In genomic region chr12:26029741-26030033, GRCh38 we compare ENCODE assay signal across 11 cellular contexts.
"Had no signal": no experiment of that assay in that cellular context is flagged by ENCODE, and none has a peak within 500 bp of the region (broad histone marks: within the 10 kb centered on the region; RNA-seq: fewer than 3 reads in every experiment).

No MANE protein-coding gene starts in this region.

- H3K27ac Mint-ChIP-seq: activated naive CD8-positive, alpha-beta T cell treated with anti-CD3 and anti-CD28 coated beads for 36 hours; naive thymus-derived CD8-positive, alpha-beta T cell had no signal

- H3K4me1 Mint-ChIP-seq: activated naive CD8-positive, alpha-beta T cell treated with anti-CD3 and anti-CD28 coated beads for 36 hours; naive thymus-derived CD8-positive, alpha-beta T cell had no signal

- H3K4me3 Mint-ChIP-seq: activated naive CD8-positive, alpha-beta T cell treated with anti-CD3 and anti-CD28 coated beads for 36 hours; naive thymus-derived CD8-positive, alpha-beta T cell had no signal

- H3K36me3 Mint-ChIP-seq: activated naive CD8-positive, alpha-beta T cell treated with anti-CD3 and anti-CD28 coated beads for 36 hours; naive thymus-derived CD8-positive, alpha-beta T cell had no signal

- H3K4me3 ChIP-seq: prostate gland had no signal

- DNase-seq: activated CD4-positive, alpha-beta T cell treated with anti-CD3 and anti-CD28 coated beads, Interleukin-2, amount 50 U/mL, for 4 hours; activated gamma-delta T cell; activated naive CD8-positive, alpha-beta T cell treated with anti-CD3 and anti-CD28 coated beads for 36 hours; activated T-cell treated with anti-CD3 and anti-CD28 coated beads, Interleukin-2, amount 50 U/mL, for 48 hours; aorta; glutamatergic neuron; stimulated activated CD4-positive, alpha-beta T cell treated with anti-CD3 and anti-CD28 coated beads, Interleukin-12 subunit alpha, Interleukin-12 subunit beta, amount 100 ng/mL, for 4 hours had no signal

- H3K36me3 ChIP-seq: prostate gland had no signal

- H3K27ac ChIP-seq: prostate gland had no signal

- H3K9me3 ChIP-seq: prostate gland had no signal

- ATAC-seq: left colon; stimulated activated naive CD8-positive, alpha-beta T cell treated with anti-CD3 and anti-CD28 coated beads, Interleukin-15, Interleukin-2, amounts not matched to agents 100 U/mL and 50 U/mL, for 24 hours had no signal

- H3K9me3 Mint-ChIP-seq: activated naive CD8-positive, alpha-beta T cell treated with anti-CD3 and anti-CD28 coated beads for 36 hours; naive thymus-derived CD8-positive, alpha-beta T cell had no signal
